8 cellular contexts compared by ENCODE assay signal in the genomic region with DNA sequence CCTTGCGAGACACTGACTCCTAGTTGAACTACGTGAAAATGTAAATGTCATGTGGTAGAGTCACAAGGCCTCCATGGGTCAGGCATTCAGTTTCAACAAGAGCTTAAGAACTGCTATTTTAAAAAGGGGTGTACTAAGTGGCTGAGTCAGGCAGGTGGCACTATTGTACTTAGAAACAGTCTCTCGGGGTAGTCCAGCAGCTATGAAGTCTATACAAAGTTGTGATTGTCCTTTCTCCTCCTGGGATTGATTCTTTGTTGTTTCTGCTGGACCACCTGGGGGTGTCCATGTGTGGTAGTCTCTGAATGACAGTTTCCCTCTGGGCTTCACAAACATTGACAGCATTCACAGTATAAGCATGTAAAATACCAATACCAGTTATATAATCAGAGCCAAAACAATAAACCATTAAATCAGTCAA. TPM values are rescaled to one million over a fixed set of nuclear protein-coding genes. Genes with fewer than 3 reads are reported as not detected.
DNase-seq lines count a peak whose midpoint lies in the region; ATAC-seq and TF ChIP-seq lines count a peak whose summit lies in the region.

No MANE protein-coding gene starts in this region.

- ATAC-seq in GM19397 (IDR thresholded peaks at IDR 0.05; ENCODE audit: unreplicated experiment): peak; percentile 93
- peak; percentile 95 for ATAC-seq in HG03378 (IDR thresholded peaks at IDR 0.05; ENCODE audit: unreplicated experiment)

- in situ Hi-C loops in astrocyte of the spinal cord (cut with HindIII; ENCODE audit: low sequenced_read_pairs): no loop called here

- CTCF ChIA-PET in activated CD4-positive, alpha-beta T cell treated with anti-CD3 and anti-CD28 coated beads, Interleukin-2, amount 10 ng/mL, durations not matched to agents 7 days and 5 days (lab: Charles Lee): interaction anchor here (0.5 to 1.0 kb wide), 2 partner anchors 254 to 443 kb away, joined by 3 to 5 read pairs; no protein-coding TSS in a partner anchor

- DNase-seq in DMS53 treated with DMSO at 0.1 percent for 48 hours (lab: John Stamatoyannopoulos, UW; ENCODE audit: unreplicated experiment) (peak; percentile 13), NCI-H510A treated with DMSO at 0.1 percent for 48 hours (lab: John Stamatoyannopoulos, UW) (peak; percentile 89), astrocyte of the spinal cord (ENCODE audit: low read depth, low spot score) (peak; percentile 79), iris pigment epithelial cell (ENCODE audit: low read depth) (peak; percentile 82), substantia nigra (lab: John Stamatoyannopoulos, UW) (peak in 25 of 49 donors; percentile 3 to 57 (median 13))
- DNase-seq in activated CD4-positive, alpha-beta T cell treated with anti-CD3 and anti-CD28 coated beads, Interleukin-2, amount 10 ng/mL, durations not matched to agents 7 days and 5 days: no peak

- H3K9me3 Mint-ChIP-seq in activated CD4-positive, alpha-beta T cell treated with anti-CD3 and anti-CD28 coated beads, Interleukin-2, amount 10 ng/mL, durations not matched to agents 7 days and 5 days: no peaks in the 10 kb centered on the region

- no peaks in the 10 kb centered on the region for H3K27me3 Mint-ChIP-seq in activated CD4-positive, alpha-beta T cell treated with anti-CD3 and anti-CD28 coated beads, Interleukin-2, amount 10 ng/mL, durations not matched to agents 7 days and 5 days

- no peaks in the 10 kb centered on the region for H3K4me1 Mint-ChIP-seq in activated CD4-positive, alpha-beta T cell treated with anti-CD3 and anti-CD28 coated beads, Interleukin-2, amount 10 ng/mL, durations not matched to agents 7 days and 5 days

- no peaks in the 10 kb centered on the region for H3K36me3 Mint-ChIP-seq in activated CD4-positive, alpha-beta T cell treated with anti-CD3 and anti-CD28 coated beads, Interleukin-2, amount 10 ng/mL, durations not matched to agents 7 days and 5 days (ENCODE audit: low read depth)

- H3K4me3 ChIP-seq in astrocyte of the spinal cord (ENCODE audit: low read depth, low read length): no peak overlapping the region

- H3K27ac ChIP-seq in substantia nigra (ENCODE audit: low read depth, low read length, poor library complexity, severe bottlenecking): peak overlapping the region; percentile 16

- H3K4me3 Mint-ChIP-seq in activated CD4-positive, alpha-beta T cell treated with anti-CD3 and anti-CD28 coated beads, Interleukin-2, amount 10 ng/mL, durations not matched to agents 7 days and 5 days: no peak overlapping the region

- no peak overlapping the region for H3K27ac Mint-ChIP-seq in activated CD4-positive, alpha-beta T cell treated with anti-CD3 and anti-CD28 coated beads, Interleukin-2, amount 10 ng/mL, durations not matched to agents 7 days and 5 days

- POLR2A ChIA-PET in activated CD4-positive, alpha-beta T cell treated with anti-CD3 and anti-CD28 coated beads, Interleukin-2, amount 10 ng/mL, durations not matched to agents 7 days and 5 days (lab: Charles Lee): no interaction called here

- peak; percentile 73 for TF ChIP-seq CTCF in astrocyte of the spinal cord (IDR thresholded peaks at IDR 0.05; ENCODE audit: low read depth, low read length)

RNA-seq across cellular contexts. Expression of a gene that starts 33.0 kb away (rescaled TPM):
- not detected for total RNA-seq in activated CD4-positive, alpha-beta T cell treated with anti-CD3 and anti-CD28 coated beads, Interleukin-2, amount 10 ng/mL, durations not matched to agents 7 days and 5 days
